1 cellular context compared by ENCODE assay signal in genomic region chr11:74749127-74749964, GRCh38.
A peak's percentile ranks its signal among the peaks of the same experiment; 100 is the strongest.
TF ChIP-seq lines count a peak whose summit lies in the region.

No MANE protein-coding gene starts in this region.

TF ChIP-seq in HepG2, 621 proteins besides CTCF, POLR2A, EP300 and RAD21 (continued from another document and continues in another):
- TF ChIP-seq PRDM15 (CRISPR knock-in tag; IDR thresholded peaks at IDR 0.05): no peak
- no peak for TF ChIP-seq PHF20 (CRISPR knock-in tag; IDR thresholded peaks at IDR 0.05)
- TF ChIP-seq DNMT3B (CRISPR knock-in tag; conservative IDR thresholded peaks at IDR 0.05): no peak
- peak; percentile 26; the same call in 1 of the 2 replicates for TF ChIP-seq FOSL2 (CRISPR knock-in tag; IDR thresholded peaks at IDR 0.05)
- no peak for TF ChIP-seq TBL1XR1 (IDR thresholded peaks at IDR 0.05; ENCODE audit: borderline replicate concordance, low read length, partially characterized antibody)
- peak; percentile 47; the same call in 1 of the 2 replicates for TF ChIP-seq ZNF780A (CRISPR knock-in tag; IDR thresholded peaks at IDR 0.05)
- TF ChIP-seq ZNF260 (CRISPR knock-in tag; IDR thresholded peaks at IDR 0.05; ENCODE audit: borderline replicate concordance, low read depth): no peak
- no peak for TF ChIP-seq USF2 (IDR thresholded peaks at IDR 0.05; ENCODE audit: low read depth, low read length)
- no peak for TF ChIP-seq USF2 (CRISPR knock-in tag; IDR thresholded peaks at IDR 0.05; ENCODE audit: borderline replicate concordance)
- peak; percentile 78 for TF ChIP-seq ZNF883 (CRISPR knock-in tag; IDR thresholded peaks at IDR 0.05; ENCODE audit: not compliant biosample characterization)
- no peak for TF ChIP-seq ZNF230 (CRISPR knock-in tag; IDR thresholded peaks at IDR 0.05)
- TF ChIP-seq AFF4 (CRISPR knock-in tag; IDR thresholded peaks at IDR 0.05): no peak
- TF ChIP-seq PAF1 (CRISPR knock-in tag; IDR thresholded peaks at IDR 0.05): no peak
- TF ChIP-seq NR0B2 (CRISPR knock-in tag; IDR thresholded peaks at IDR 0.05): peak; percentile 78; the same call in 1 of the 2 replicates
- no peak for TF ChIP-seq ZNF737 (CRISPR knock-in tag; IDR thresholded peaks at IDR 0.05; ENCODE audit: borderline replicate concordance)
- 0 out of 2 replicates have a peak, but pooled peaks have one; percentile 47 for TF ChIP-seq HNF1B (CRISPR knock-in tag; IDR thresholded peaks at IDR 0.05)
- no peak for TF ChIP-seq ZNF644 (CRISPR knock-in tag; IDR thresholded peaks at IDR 0.05; ENCODE audit: low read depth)
- TF ChIP-seq MAF1 (CRISPR knock-in tag; IDR thresholded peaks at IDR 0.05; ENCODE audit: borderline replicate concordance): no peak
- TF ChIP-seq ZSCAN30 (CRISPR knock-in tag; IDR thresholded peaks at IDR 0.05): no peak
- no peak; the same call in 1 of the 2 replicates for TF ChIP-seq ZBTB10 (CRISPR knock-in tag; IDR thresholded peaks at IDR 0.05; ENCODE audit: borderline replicate concordance)
- TF ChIP-seq ZSCAN12 (CRISPR knock-in tag; IDR thresholded peaks at IDR 0.05): no peak
- no peak for TF ChIP-seq GTF2F1 (IDR thresholded peaks at IDR 0.05; ENCODE audit: low read length)
- no peak for TF ChIP-seq MATR3 (CRISPR knock-in tag; IDR thresholded peaks at IDR 0.05)
- TF ChIP-seq ZNF674 (CRISPR knock-in tag; IDR thresholded peaks at IDR 0.05; ENCODE audit: low read depth): no peak
- TF ChIP-seq FUBP1 (CRISPR knock-in tag; IDR thresholded peaks at IDR 0.05; ENCODE audit: borderline replicate concordance): no peak
- no peak for TF ChIP-seq ZNF619 (CRISPR knock-in tag; IDR thresholded peaks at IDR 0.05)
- TF ChIP-seq ZNF614 (CRISPR knock-in tag; IDR thresholded peaks at IDR 0.05; ENCODE audit: borderline replicate concordance): no peak
- peak; percentile 82 for TF ChIP-seq PATZ1 (CRISPR knock-in tag; IDR thresholded peaks at IDR 0.05)
- no peak; the same call in 1 of the 2 replicates for TF ChIP-seq POGZ (CRISPR knock-in tag; IDR thresholded peaks at IDR 0.05)
- peak; percentile 83; the same call in 1 of the 2 replicates for TF ChIP-seq BATF2 (CRISPR knock-in tag; IDR thresholded peaks at IDR 0.05)
- TF ChIP-seq DRAP1 (CRISPR knock-in tag; IDR thresholded peaks at IDR 0.05): peak; percentile 40
- no peak; the same call in 1 of the 2 replicates for TF ChIP-seq TFE3 (CRISPR knock-in tag; IDR thresholded peaks at IDR 0.05)
